Comparison of ENCODE assay signal across 2 cellular contexts in genomic region chr5:179410291-179411160, GRCh38.
TF ChIP-seq lines count a peak whose summit lies in the region.

No MANE protein-coding gene starts in this region.

TF ChIP-seq in SK-N-SH, 30 proteins besides CTCF, POLR2A, EP300 and RAD21 (continued from another document):
- TF ChIP-seq RFX5 (IDR thresholded peaks at IDR 0.05; ENCODE audit: low read length) = no peak
- TF ChIP-seq USF2 (IDR thresholded peaks at IDR 0.05; ENCODE audit: borderline replicate concordance, low read depth, low read length) = no peak
- TF ChIP-seq SMC3 (IDR thresholded peaks at IDR 0.05; ENCODE audit: low read depth, low read length) = no peak
- TF ChIP-seq MAX (IDR thresholded peaks at IDR 0.05; ENCODE audit: low read depth) = no peak
- TF ChIP-seq POLR2AphosphoS5 (IDR thresholded peaks at IDR 0.05; ENCODE audit: low read depth, low read length) = no peak
- TF ChIP-seq SIN3A (IDR thresholded peaks at IDR 0.05; ENCODE audit: borderline replicate concordance, low read depth, low read length) = no peak
- no peak for TF ChIP-seq ZBTB33 (IDR thresholded peaks at IDR 0.05; ENCODE audit: borderline replicate concordance, low read depth)
- TF ChIP-seq GATA2 (CRISPR knock-in tag; IDR thresholded peaks at IDR 0.05) = no peak
- no peak for TF ChIP-seq EZH2phosphoT487 (IDR thresholded peaks at IDR 0.05; ENCODE audit: borderline replicate concordance, low read depth)
- TF ChIP-seq REST (IDR thresholded peaks at IDR 0.05; ENCODE audit: low read depth, low read length) = no peak
- no peak for TF ChIP-seq CHD2 (IDR thresholded peaks at IDR 0.05; ENCODE audit: low read length, partially characterized antibody)
- no peak for TF ChIP-seq TAF1 (IDR thresholded peaks at IDR 0.05; ENCODE audit: borderline replicate concordance, low read depth, low read length)

TF ChIP-seq in GM23338, 12 proteins besides CTCF, POLR2A, EP300 and RAD21 (continued from another document):
- TF ChIP-seq ZNF462 (CRISPR knock-in tag; IDR thresholded peaks at IDR 0.05) (no peak), STAT1 (IDR thresholded peaks at IDR 0.05; ENCODE audit: unreplicated experiment) (no peak), NANOG (IDR thresholded peaks at IDR 0.05; ENCODE audit: borderline replicate concordance) (no peak), REST (IDR thresholded peaks at IDR 0.05; ENCODE audit: unreplicated experiment) (no peak), EZH2phosphoT487 (IDR thresholded peaks at IDR 0.05; ENCODE audit: unreplicated experiment) (no peak), POLR2AphosphoS5 (IDR thresholded peaks at IDR 0.05; ENCODE audit: low read depth) (no peak), ZNF331 (CRISPR knock-in tag; IDR thresholded peaks at IDR 0.05; ENCODE audit: low read depth) (no peak), JUNB (IDR thresholded peaks at IDR 0.05; ENCODE audit: unreplicated experiment) (no peak)
